In the genomic region with DNA sequence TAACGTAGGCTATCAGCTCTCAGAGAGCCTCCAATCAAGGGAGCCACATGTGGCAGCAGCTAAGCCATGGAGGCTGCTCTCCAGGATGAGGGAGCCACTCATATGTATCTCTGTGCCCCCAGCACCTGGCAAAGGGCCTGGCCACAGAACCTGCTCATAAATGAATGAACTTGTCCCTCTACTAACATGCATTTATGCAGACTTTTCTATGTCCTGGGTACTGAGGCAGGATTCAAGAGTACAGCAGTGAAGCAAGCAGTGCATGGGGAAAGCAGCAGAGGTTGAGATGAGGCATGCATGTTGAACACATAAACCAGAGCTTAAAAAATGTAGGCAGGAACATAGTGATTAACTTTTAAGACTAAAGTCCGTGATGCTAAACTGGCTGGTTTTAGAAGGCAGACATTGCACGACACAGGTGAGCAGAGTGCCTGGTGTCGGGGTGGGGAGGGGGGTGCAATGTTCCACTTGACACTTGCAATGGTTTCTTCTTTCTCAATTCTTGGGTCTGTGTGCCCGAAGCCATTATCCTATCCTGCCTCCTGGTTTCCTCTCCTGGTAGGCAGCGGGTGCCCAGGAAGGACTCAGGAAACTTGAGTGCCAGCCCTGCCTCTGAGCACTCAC, we compare ENCODE assay signal across 39 cellular contexts.
"Had no signal": no experiment of that assay in that cellular context is flagged by ENCODE, and none has a peak within 500 bp of the region (broad histone marks: within the 10 kb centered on the region; RNA-seq: fewer than 3 reads in every experiment).

No MANE protein-coding gene starts in this region.

- H3K9me3 ChIP-seq: MG63, Peyer's patch had no signal

- H3K9me3 Mint-ChIP-seq: activated CD8-positive, alpha-beta T cell treated with anti-CD3 and anti-CD28 coated beads for 36 hours; activated naive CD4-positive, alpha-beta T cell treated with anti-CD3 and anti-CD28 coated beads for 36 hours; activated naive CD4-positive, alpha-beta T cell treated with anti-CD3 and anti-CD28 coated beads, Interleukin-2, amount 50 U/mL, for 72 hours; activated naive CD8-positive, alpha-beta T cell treated with anti-CD3 and anti-CD28 coated beads, Interleukin-2, amount 50 U/mL, for 24 hours; activated T-cell treated with anti-CD3 and anti-CD28 coated beads, Interleukin-2, amount 50 U/mL, for 4 hours; activated T-helper 1 cell treated with anti-CD3 and anti-CD28 coated beads, Interleukin-12 subunit alpha, Interleukin-12 subunit beta, Interleukin-2, Interleukin-4 antibody, amounts not matched to agents 30 ng/mL and 10 ng/mL and 1 ng/mL, durations not matched to agents 14 hours and 24 hours and 36 hours had no signal

- H3K4me1 Mint-ChIP-seq: activated naive CD8-positive, alpha-beta T cell treated with anti-CD3 and anti-CD28 coated beads, Interleukin-2, amount 50 U/mL, for 24 hours had no signal

- H3K27me3 ChIP-seq: brain microvascular endothelial cell, MG63, Peyer's patch had no signal

- H3K4me1 ChIP-seq: Peyer's patch had no signal

- H3K36me3 Mint-ChIP-seq: activated naive CD4-positive, alpha-beta T cell treated with anti-CD3 and anti-CD28 coated beads, Interleukin-2, amount 50 U/mL, for 72 hours had no signal

- H3K4me3 ChIP-seq: MG63, Peyer's patch had no signal

- H3K36me3 ChIP-seq: brain microvascular endothelial cell, MG63, Peyer's patch had no signal

- H3K4me3 Mint-ChIP-seq: activated CD8-positive, alpha-beta T cell treated with anti-CD3 and anti-CD28 coated beads for 36 hours; activated naive CD4-positive, alpha-beta T cell treated with anti-CD3 and anti-CD28 coated beads for 36 hours; activated naive CD8-positive, alpha-beta T cell treated with anti-CD3 and anti-CD28 coated beads, Interleukin-2, amount 50 U/mL, for 24 hours; activated T-cell treated with anti-CD3 and anti-CD28 coated beads, Interleukin-2, amount 50 U/mL, for 4 hours; activated T-helper 1 cell treated with anti-CD3 and anti-CD28 coated beads, Interleukin-12 subunit alpha, Interleukin-12 subunit beta, Interleukin-2, Interleukin-4 antibody, amounts not matched to agents 30 ng/mL and 10 ng/mL and 1 ng/mL, durations not matched to agents 14 hours and 24 hours and 36 hours had no signal

- ATAC-seq: activated CD8-positive, alpha-beta T cell treated with anti-CD3 and anti-CD28 coated beads for 36 hours; activated naive CD4-positive, alpha-beta T cell treated with anti-CD3 and anti-CD28 coated beads, Interleukin-2, amount 50 U/mL, for 72 hours; activated naive CD8-positive, alpha-beta T cell treated with anti-CD3 and anti-CD28 coated beads, Interleukin-2, amount 50 U/mL, for 24 hours; activated T-cell treated with anti-CD3 and anti-CD28 coated beads, Interleukin-2, amount 50 U/mL, for 4 hours; PC-3; Right ventricle myocardium inferior; SK-N-SH treated with all-trans-retinoic acid at 6 μM for 48 hours had no signal

- H3K27ac Mint-ChIP-seq: activated CD8-positive, alpha-beta T cell treated with anti-CD3 and anti-CD28 coated beads for 36 hours; activated naive CD4-positive, alpha-beta T cell treated with anti-CD3 and anti-CD28 coated beads for 36 hours; activated naive CD4-positive, alpha-beta T cell treated with anti-CD3 and anti-CD28 coated beads, Interleukin-2, amount 50 U/mL, for 72 hours; activated naive CD8-positive, alpha-beta T cell treated with anti-CD3 and anti-CD28 coated beads, Interleukin-2, amount 50 U/mL, for 24 hours; activated T-helper 1 cell treated with anti-CD3 and anti-CD28 coated beads, Interleukin-12 subunit alpha, Interleukin-12 subunit beta, Interleukin-2, Interleukin-4 antibody, amounts not matched to agents 30 ng/mL and 10 ng/mL and 1 ng/mL, durations not matched to agents 14 hours and 24 hours and 36 hours had no signal

- DNase-seq: activated CD4-positive, alpha-beta T cell treated with anti-CD3 and anti-CD28 coated beads for 1 hour; activated CD4-positive, alpha-beta T cell treated with anti-CD3 and anti-CD28 coated beads for 48 hours; activated CD4-positive, CD25-positive, alpha-beta regulatory T cell; activated CD8-positive, alpha-beta memory T cell treated with anti-CD3 and anti-CD28 coated beads, Interleukin-2, amount 50 U/mL, for 4 hours; activated CD8-positive, alpha-beta T cell treated with anti-CD3 and anti-CD28 coated beads for 36 hours; activated gamma-delta T cell treated with Interleukin-2 at 50 U/mL for 16 hours; activated naive CD4-positive, alpha-beta T cell treated with anti-CD3 and anti-CD28 coated beads for 36 hours; activated naive CD8-positive, alpha-beta T cell treated with anti-CD3 and anti-CD28 coated beads, Interleukin-2, amount 50 U/mL, for 24 hours; activated T-cell treated with anti-CD3 and anti-CD28 coated beads for 4 hours; activated T-cell treated with anti-CD3 and anti-CD28 coated beads, Interleukin-2, amount 50 U/mL, for 4 hours; aorta; brain microvascular endothelial cell; central memory CD4-positive, alpha-beta T cell; Kasumi-1; KG1; MG63; NCI-H1048; NCI-H1105 treated with DMSO at 0.1 percent for 48 hours; NCI-H1436; NCI-H1694; NCI-H1930; NCI-H2081 treated with DMSO at 0.1 percent for 48 hours; NCI-H345; NCI-H524 treated with DMSO at 0.1 percent for 48 hours; NCI-H748 treated with DMSO at 0.1 percent for 48 hours; NK-92 treated with Interleukin-12 subunit alpha and Interleukin-12 subunit beta, amount 100 ng/mL, for 24 hours; PC-3; Peyer's patch; RPMI8226; SIG-M5; SW 1271; T-helper 1 cell; T-helper 2 cell; T-helper 9 cell had no signal

- H3K27ac ChIP-seq: brain microvascular endothelial cell, Peyer's patch, VCaP had no signal

- H3K27me3 Mint-ChIP-seq: activated naive CD8-positive, alpha-beta T cell treated with anti-CD3 and anti-CD28 coated beads, Interleukin-2, amount 50 U/mL, for 24 hours had no signal
